Comparison of ENCODE assay signal across 13 cellular contexts in the genomic region with DNA sequence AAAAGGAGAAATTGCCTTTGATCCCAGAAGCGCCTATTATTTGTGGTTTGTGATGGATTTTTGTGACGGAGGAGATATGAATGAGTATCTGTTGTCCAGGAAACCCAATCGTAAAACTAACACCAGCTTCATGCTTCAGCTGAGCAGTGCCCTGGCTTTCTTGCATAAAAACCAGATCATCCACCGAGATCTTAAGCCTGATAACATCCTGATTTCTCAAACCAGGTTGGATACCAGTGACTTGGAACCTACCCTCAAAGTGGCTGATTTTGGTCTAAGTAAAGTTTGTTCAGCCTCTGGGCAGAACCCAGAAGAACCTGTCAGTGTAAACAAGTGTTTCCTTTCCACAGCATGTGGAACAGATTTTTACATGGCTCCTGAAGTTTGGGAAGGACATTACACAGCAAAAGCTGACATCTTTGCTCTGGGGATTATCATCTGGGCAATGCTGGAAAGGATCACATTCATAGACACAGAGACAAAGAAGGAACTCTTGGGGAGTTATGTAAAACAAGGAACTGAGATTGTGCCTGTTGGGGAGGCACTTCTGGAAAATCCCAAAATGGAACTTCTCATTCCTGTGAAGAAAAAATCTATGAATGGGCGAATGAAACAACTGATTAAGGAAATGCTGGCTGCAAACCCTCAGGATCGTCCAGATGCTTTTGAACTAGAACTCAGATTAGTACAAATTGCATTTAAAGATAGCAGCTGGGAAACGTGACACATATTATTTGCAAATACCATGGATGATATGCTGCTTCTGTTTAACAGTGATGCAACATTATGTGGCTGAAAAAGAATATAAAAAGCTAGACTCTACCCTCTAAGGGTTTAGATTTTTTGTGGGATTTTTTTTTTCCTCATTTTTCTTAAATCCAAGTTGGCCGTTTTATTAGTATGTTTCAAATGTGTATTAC. TPM values are rescaled to one million over a fixed set of nuclear protein-coding genes. Genes with fewer than 3 reads are reported as not detected.
DNase-seq lines count a peak whose midpoint lies in the region; ATAC-seq and TF ChIP-seq lines count a peak whose summit lies in the region.
"Had no signal": no experiment of that assay in that cellular context is flagged by ENCODE, and none has a peak within 500 bp of the region (broad histone marks: within the 10 kb centered on the region; RNA-seq: fewer than 3 reads in every experiment).

No MANE protein-coding gene starts in this region.

- H3K36me3 Mint-ChIP-seq in progenitor cell of endocrine pancreas (ENCODE audit: insufficient read depth): peaks cover 12% of the 10 kb centered on the region

- H3K27ac ChIP-seq in KOPT-K1 (ENCODE audit: low read depth, low read length, poor library complexity, severe bottlenecking) (peak overlapping the region; percentile 14), dorsolateral prefrontal cortex (peak overlapping the region in 41 of 59 donors; percentile 0 to 72 (median 26))

- peak overlapping the region; percentile 38 for H3K27ac Mint-ChIP-seq in progenitor cell of endocrine pancreas

- H3K9me3 Mint-ChIP-seq in progenitor cell of endocrine pancreas (ENCODE audit: low read depth): no peaks in the 10 kb centered on the region

- no peak overlapping the region for H3K4me3 ChIP-seq in dorsolateral prefrontal cortex
- H3K4me3 ChIP-seq: adrenal gland had no signal

- H3K4me1 Mint-ChIP-seq in progenitor cell of endocrine pancreas (ENCODE audit: low read depth): no peaks in the 10 kb centered on the region

- intact Hi-C loops in dorsolateral prefrontal cortex (cut with DNase I): no loop called here

- H3K27me3 Mint-ChIP-seq in progenitor cell of endocrine pancreas: no peaks in the 10 kb centered on the region

- ATAC-seq in HG03460 (IDR thresholded peaks at IDR 0.05; ENCODE audit: unreplicated experiment) (no peak), HG03342 (IDR thresholded peaks at IDR 0.05; ENCODE audit: unreplicated experiment) (no peak)

- DNase-seq in DMS79 (lab: John Stamatoyannopoulos, UW) (peak; percentile 52), dorsolateral prefrontal cortex (no peak), progenitor cell of endocrine pancreas (ENCODE audit: low spot score, unreplicated experiment) (no peak), NCI-H510A (lab: John Stamatoyannopoulos, UW) (no peak)
- DNase-seq: adrenal gland; mesendoderm; NCI-H69; stimulated activated CD4-positive, alpha-beta T cell treated with anti-CD3 and anti-CD28 coated beads, Interleukin-15, amount 100 ng/mL, for 24 hours had no signal

- H3K27me3 ChIP-seq in dorsolateral prefrontal cortex: no peaks in the 10 kb centered on the region
- H3K27me3 ChIP-seq: adrenal gland had no signal

- no peak overlapping the region for H3K4me3 Mint-ChIP-seq in progenitor cell of endocrine pancreas (ENCODE audit: low read depth)

- no peaks in the 10 kb centered on the region for H3K9me3 ChIP-seq in KOPT-K1 (ENCODE audit: insufficient read depth, low read length, poor library complexity, severe bottlenecking)
- H3K9me3 ChIP-seq: adrenal gland had no signal

- TF ChIP-seq CTCF in dorsolateral prefrontal cortex (IDR thresholded peaks at IDR 0.05 in 54 of 56, conservative IDR thresholded peaks at IDR 0.05 in 2 of 56; ENCODE audit: low read depth in 1 of 56, partially characterized antibody in 56 of 56): no peak
- no peak for TF ChIP-seq CTCF in progenitor cell of endocrine pancreas (IDR thresholded peaks at IDR 0.05; ENCODE audit: unreplicated experiment)

- peaks cover 60% of the 10 kb centered on the region for H3K36me3 ChIP-seq in KOPT-K1 (ENCODE audit: insufficient read depth, low read length)

RNA-seq across cellular contexts. Expression of gene PDIK1L, which starts 10.5 kb away (rescaled TPM):
- total RNA-seq in dorsolateral prefrontal cortex: 10 to 100 TPM in 117 of 120 experiments, 1 to 10 TPM in 3; 6.9 to 24.8 (median 16.2) TPM
- 15.2 and 17.2 TPM in 2 replicates for total RNA-seq in progenitor cell of endocrine pancreas

RNA-seq across cellular contexts. Expression of gene FAM110D, which starts 36.8 kb away (rescaled TPM):
- total RNA-seq in dorsolateral prefrontal cortex (1 to 10 TPM in 98 of 120 experiments, under 1 TPM in 22; 0.59 to 5.5 (median 1.7) TPM), progenitor cell of endocrine pancreas (0.33 and 0.36 TPM in 2 replicates)
- total RNA-seq: LHCN-M2 had no signal

RNA-seq across cellular contexts. Expression of gene C1orf232, which starts 46.6 kb away (rescaled TPM):
- total RNA-seq in dorsolateral prefrontal cortex (not detected), progenitor cell of endocrine pancreas (not detected in 2 replicates)
- total RNA-seq: adrenal gland, LHCN-M2, temporal lobe had no signal

RNA-seq across cellular contexts. Expression of gene ZNF593, which starts 47.6 kb away (rescaled TPM):
- total RNA-seq in dorsolateral prefrontal cortex: 10 to 100 TPM; 10.6 to 30.1 (median 17.6) TPM
- 28.9 and 32.1 TPM in 2 replicates for total RNA-seq in progenitor cell of endocrine pancreas

RNA-seq across cellular contexts. Expression of gene ZNF593OS, which starts 49.5 kb away (rescaled TPM):
- total RNA-seq in dorsolateral prefrontal cortex (under 1 TPM in 2 of 120 experiments, not detected in 118; 0.27 to 0.36 TPM), progenitor cell of endocrine pancreas (not detected in 2 replicates)
- total RNA-seq: LHCN-M2, temporal lobe had no signal
